In the genomic region with DNA sequence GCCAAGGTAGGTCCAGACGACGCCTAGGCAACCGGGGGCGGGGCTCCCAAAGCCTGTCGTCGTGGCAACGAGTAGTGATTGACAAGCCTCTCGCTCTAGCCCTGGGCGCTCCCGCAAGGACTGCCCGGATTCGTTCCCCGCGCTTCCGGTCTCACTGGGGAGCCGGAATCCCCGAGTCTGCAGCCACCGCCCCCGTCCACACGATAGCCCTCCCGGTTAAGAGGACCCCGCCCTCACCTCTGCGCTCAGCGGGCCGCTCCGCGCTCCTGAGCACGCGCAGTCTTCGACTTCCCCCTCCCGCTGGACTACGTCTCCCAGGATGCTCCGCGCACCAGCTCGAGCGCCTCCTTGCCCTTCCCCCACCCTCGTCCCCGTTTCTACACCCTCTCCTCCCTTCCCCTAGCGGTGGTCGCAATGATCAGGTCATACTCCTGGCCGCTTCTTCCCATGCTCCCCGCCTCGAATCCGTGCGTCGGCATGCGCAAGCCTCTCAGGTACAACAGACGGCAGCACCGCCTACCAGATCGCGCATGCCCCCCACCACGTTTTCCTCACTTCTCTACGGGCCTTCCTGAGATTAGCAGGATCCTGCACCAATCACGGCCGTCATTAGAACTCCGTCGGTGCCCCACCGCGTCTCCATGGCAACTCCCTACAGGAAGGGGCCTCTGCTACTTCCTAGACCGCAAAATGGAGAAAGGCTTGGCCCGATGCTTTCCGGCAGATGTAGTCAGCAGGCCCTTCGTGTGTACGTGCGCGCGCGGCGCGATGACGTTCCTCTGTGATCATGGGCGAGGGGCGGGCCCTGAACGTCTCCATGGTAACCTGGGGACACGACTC, we compare ENCODE assay signal across 8 cellular contexts. TPM values are rescaled to one million over a fixed set of nuclear protein-coding genes. Genes with fewer than 3 reads are reported as not detected.
DNase-seq lines count a peak whose midpoint lies in the region; ATAC-seq, FAIRE-seq and TF ChIP-seq lines count a peak whose summit lies in the region.

A gene (minus strand): TSS at position 518 of the 840 bp plus-strand sequence. CDS start 1,946 bp downstream, outside the sequence.

- H3K36me3 ChIP-seq in colonic mucosa (no peaks in the 10 kb centered on the region), HepG2 (replicated peaks in 1 of 2; ENCODE audit: control insufficient read depth in 1 of 2, insufficient read depth in 2 of 2, low read length in 2 of 2) (no peaks in the 10 kb centered on the region; a peak in 2 of 5 replicates)

- intact Hi-C loops in colonic mucosa (cut with DNase I) (no loop called here), HepG2 (cut with micrococcal nuclease; ENCODE audit: unreplicated experiment) (no loop called here)

- peak within 1 kb of the TSS; percentile 99 for H3K4me3 Mint-ChIP-seq in WTC11

- no peak; the same call in 1 of the 2 replicates for TF ChIP-seq RAD21 in HepG2 (CRISPR knock-in tag; IDR thresholded peaks at IDR 0.05)

- DNase-seq in activated naive CD4-positive, alpha-beta T cell treated with Interleukin-2 at 50 U/mL for 16 hours, result peak; percentile 100
- no peak for DNase-seq in activated naive CD4-positive, alpha-beta T cell (lab: John Stamatoyannopoulos, UW)
- DNase-seq in WTC11 (ENCODE audit: low spot score) (peak; percentile 99), colonic mucosa (peak; percentile 99), HepG2 (ENCODE audit: low spot score) (peak; percentile 99), amygdala (lab: John Stamatoyannopoulos, UW) (no peak)
- DNase-seq in stimulated activated CD4-positive, alpha-beta T cell treated with anti-CD3 and anti-CD28 coated beads, Interleukin-4, amount 100 ng/mL, for 4 hours, result peak; percentile 99 to 100

- FAIRE-seq in HepG2 (lab: Jason Lieb, UNC), result peak; percentile 93

- BruUV-seq in HepG2 (replicated peaks; lab: Mats Ljungman, UMichigan), result no TSS peak

- no peaks in the 10 kb centered on the region for H3K9me3 Mint-ChIP-seq in WTC11

- under 1% methylated on average over 38 of the region's 75 CpGs for WGBS in HepG2 (ENCODE audit: low lambda C conversion rate)

- peak; percentile 23 to 59; a peak in 2 of 4 replicates for TF ChIP-seq POLR2A in HepG2 (IDR thresholded peaks at IDR 0.05; ENCODE audit: insufficient read depth in 1 of 2, low read depth in 2 of 2, low read length in 2 of 2)

- H3K27ac ChIP-seq in colonic mucosa (peak within 1 kb of the TSS; percentile 93), HepG2 (ENCODE audit: extremely low read length, insufficient read depth, low read length) (peak within 1 kb of the TSS; percentile 93)

- H3K9ac ChIP-seq in colonic mucosa (ENCODE audit: low read depth in 2 of 2, low read length in 2 of 2) (peak within 1 kb of the TSS; percentile 64 to 91), HepG2 (ENCODE audit: insufficient read depth, low read depth, low read length) (peak within 1 kb of the TSS; percentile 89)

- no peak within 1 kb of the TSS for H2AFZ ChIP-seq in HepG2 (ENCODE audit: low read length)

- H3K79me2 ChIP-seq in HepG2 (ENCODE audit: insufficient read depth, low read length), result peaks cover 4% of the 10 kb centered on the region

- ATAC-seq in HG03280 (IDR thresholded peaks at IDR 0.05; ENCODE audit: unreplicated experiment) (peak; percentile 57), WTC11 (peak; percentile 68), HepG2 (peak; percentile 74)

- H3K4me2 ChIP-seq in HepG2 (ENCODE audit: low read depth, low read length), result peak within 1 kb of the TSS; percentile 91

- TF ChIP-seq CTCF in WTC11 (IDR thresholded peaks at IDR 0.05) (no peak), colonic mucosa (IDR thresholded peaks at IDR 0.05) (no peak), HepG2 (CRISPR knock-in tag; IDR thresholded peaks at IDR 0.05) (peak; percentile 50)

- H3K4me1 Mint-ChIP-seq in WTC11, result peaks cover 17% of the 10 kb centered on the region

- H3K9me3 ChIP-seq in colonic mucosa, result no peaks in the 10 kb centered on the region
- no peaks in the 10 kb centered on the region for H3K9me3 ChIP-seq in HepG2 (ENCODE audit: low read length)

- H3K4me1 ChIP-seq in colonic mucosa (peaks cover 5% of the 10 kb centered on the region), HepG2 (ENCODE audit: insufficient read depth, low read length) (peaks cover 24% of the 10 kb centered on the region)

- POLR2A ChIA-PET in WTC11 (lab: Charles Lee), result interaction anchor here (0.6 to 0.9 kb wide), 3 partner anchors 11 to 53 kb away, joined by 4 to 6 read pairs (median 4); a partner anchor contains a TSS
- POLR2A ChIA-PET in HepG2 (lab: Yijun Ruan, JAX), result interaction anchor here (0.6 to 3.0 kb wide), 6 partner anchors 14 to 61 kb away, joined by 3 to 36 read pairs (median 4); a partner anchor contains a TSS

- TF ChIP-seq EP300 in HepG2 (IDR thresholded peaks at IDR 0.05; ENCODE audit: low read depth in 2 of 2, low read length in 2 of 2) (peak in 1 of 2 experiments; percentile 44; a peak in 1 of 4 replicates), HepG2 (CRISPR knock-in tag; IDR thresholded peaks at IDR 0.05; ENCODE audit: borderline replicate concordance) (peak; percentile 65)

- no peaks in the 10 kb centered on the region for H3K27me3 Mint-ChIP-seq in WTC11 (ENCODE audit: low read depth)

- H3K4me3 ChIP-seq in colonic mucosa (peak within 1 kb of the TSS; percentile 44), HepG2 (replicated peaks in 1 of 3; ENCODE audit: insufficient read depth in 1 of 3, low read depth in 2 of 3, low read length in 3 of 3) (peak within 1 kb of the TSS; percentile 80 to 86 (median 82))

- H3K27ac Mint-ChIP-seq in WTC11, result peak within 1 kb of the TSS; percentile 100

- in situ Hi-C loops in HepG2 (cut with HindIII; ENCODE audit: extremely low pct_ligation_motif_present, low pct_unique_long_range_greater_than_20kb), result no loop called here

- H4K20me1 ChIP-seq in HepG2 (ENCODE audit: insufficient read depth, low read length), result no peaks in the 10 kb centered on the region

- CTCF ChIA-PET in WTC11 (lab: Charles Lee) (interaction anchor here (1.9 kb wide), 1 partner anchor 8 kb away, joined by 8 read pairs; no protein-coding TSS in a partner anchor), HepG2 (lab: Yijun Ruan, JAX; ENCODE audit: low intra/inter-chr PET ratio, low total read pairs) (no interaction called here)

- H3K27me3 ChIP-seq in colonic mucosa (no peaks in the 10 kb centered on the region), HepG2 (ENCODE audit: control insufficient read depth in 1 of 2, insufficient read depth in 2 of 2, low read length in 2 of 2) (no peaks in the 10 kb centered on the region)

- peaks cover 12% of the 10 kb centered on the region; the same call in 1 of the 2 replicates for H3K36me3 Mint-ChIP-seq in WTC11

TF ChIP-seq in WTC11, 78 proteins besides CTCF, POLR2A, EP300 and RAD21 (continues in another document):
- TF ChIP-seq, protein P1, sequence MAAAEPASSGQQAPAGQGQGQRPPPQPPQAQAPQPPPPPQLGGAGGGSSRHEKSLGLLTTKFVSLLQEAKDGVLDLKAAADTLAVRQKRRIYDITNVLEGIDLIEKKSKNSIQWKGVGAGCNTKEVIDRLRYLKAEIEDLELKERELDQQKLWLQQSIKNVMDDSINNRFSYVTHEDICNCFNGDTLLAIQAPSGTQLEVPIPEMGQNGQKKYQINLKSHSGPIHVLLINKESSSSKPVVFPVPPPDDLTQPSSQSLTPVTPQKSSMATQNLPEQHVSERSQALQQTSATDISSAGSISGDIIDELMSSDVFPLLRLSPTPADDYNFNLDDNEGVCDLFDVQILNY (CRISPR knock-in tag; IDR thresholded peaks at IDR 0.05), result no peak

TF ChIP-seq in HepG2, 621 proteins besides CTCF, POLR2A, EP300 and RAD21 (continues in another document):
- peak; percentile 42 for TF ChIP-seq SUZ12 (IDR thresholded peaks at IDR 0.05; ENCODE audit: low read depth, low read length)
- TF ChIP-seq CENPX (CRISPR knock-in tag; IDR thresholded peaks at IDR 0.05), result no peak
- TF ChIP-seq, protein P2, sequence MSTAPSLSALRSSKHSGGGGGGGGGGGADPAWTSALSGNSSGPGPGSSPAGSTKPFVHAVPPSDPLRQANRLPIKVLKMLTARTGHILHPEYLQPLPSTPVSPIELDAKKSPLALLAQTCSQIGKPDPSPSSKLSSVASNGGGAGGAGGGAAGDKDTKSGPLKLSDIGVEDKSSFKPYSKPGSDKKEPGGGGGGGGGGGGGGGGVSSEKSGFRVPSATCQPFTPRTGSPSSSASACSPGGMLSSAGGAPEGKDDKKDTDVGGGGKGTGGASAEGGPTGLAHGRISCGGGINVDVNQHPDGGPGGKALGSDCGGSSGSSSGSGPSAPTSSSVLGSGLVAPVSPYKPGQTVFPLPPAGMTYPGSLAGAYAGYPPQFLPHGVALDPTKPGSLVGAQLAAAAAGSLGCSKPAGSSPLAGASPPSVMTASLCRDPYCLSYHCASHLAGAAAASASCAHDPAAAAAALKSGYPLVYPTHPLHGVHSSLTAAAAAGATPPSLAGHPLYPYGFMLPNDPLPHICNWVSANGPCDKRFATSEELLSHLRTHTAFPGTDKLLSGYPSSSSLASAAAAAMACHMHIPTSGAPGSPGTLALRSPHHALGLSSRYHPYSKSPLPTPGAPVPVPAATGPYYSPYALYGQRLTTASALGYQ (CRISPR knock-in tag; IDR thresholded peaks at IDR 0.05), result no peak
- TF ChIP-seq GLI4 (CRISPR knock-in tag; IDR thresholded peaks at IDR 0.05; ENCODE audit: borderline replicate concordance), result peak; percentile 63; the same call in 1 of the 2 replicates

RNA-seq across cellular contexts. Expression of the gene that starts here (rescaled TPM):
- total RNA-seq in WTC11 (2021) (22.2 to 26.2 TPM (median 23.9 TPM) in 3 replicates), colonic mucosa (10 to 100 TPM; 19.3 to 39.2 TPM), HepG2 (2016; rRNA removed; fragmentation: Illumina TruSeq; extraction: Trizol) (1.3 and 3.1 TPM in 2 replicates)
- 0.97 and 1.1 TPM in 2 replicates for total RNA-seq in HepG2 (2016; cell fraction: cytosol; rRNA removed; fragmentation: Illumina TruSeq; extraction: Trizol; ENCODE audit: low read depth)
- 1.0 and 3.4 TPM in 2 replicates for total RNA-seq in HepG2 (2016; cell fraction: insoluble cytoplasmic fraction; rRNA removed; fragmentation: Illumina TruSeq; extraction: Trizol)
- 1.1 and 1.4 TPM in 2 replicates for total RNA-seq in HepG2 (2016; cell fraction: membrane; rRNA removed; fragmentation: Illumina TruSeq; extraction: Trizol)
- 3.8 and 4.3 TPM in 2 replicates for total RNA-seq in HepG2 (2016; cell fraction: nucleus; rRNA removed; fragmentation: Illumina TruSeq; extraction: Trizol)
- 8.1 and 10.0 TPM in 2 replicates for polyA plus RNA-seq in HepG2 (2011; rRNA removed)
- 3.4 and 6.6 TPM in 2 replicates for polyA plus RNA-seq in HepG2 (2011; cell fraction: cytosol; rRNA removed)
- polyA plus RNA-seq in HepG2 (2011; cell fraction: nucleus; rRNA removed), result 73.5 and 84.6 TPM in 2 replicates
- 4.8 and 6.6 TPM in 2 replicates for polyA plus RNA-seq in HepG2 (2012)
- polyA plus RNA-seq in HepG2 (2016; cell fraction: cytosol; fragmentation: Illumina TruSeq; extraction: Trizol; ENCODE audit: low read depth), result 0.12 and 0.23 TPM in 2 replicates
- polyA plus RNA-seq in HepG2 (2016; cell fraction: insoluble cytoplasmic fraction; fragmentation: Illumina TruSeq; extraction: Trizol; ENCODE audit: low read depth), result 1.3 and 1.5 TPM in 2 replicates
- polyA plus RNA-seq in HepG2 (2016; cell fraction: membrane; fragmentation: Illumina TruSeq; extraction: Trizol; ENCODE audit: low read depth), result 0.18 and 0.57 TPM in 2 replicates
- polyA plus RNA-seq in HepG2 (2016; cell fraction: nucleus; fragmentation: Illumina TruSeq; extraction: Trizol; ENCODE audit: insufficient read depth, low read depth), result 15.9 and 16.0 TPM in 2 replicates
- 12.8 and 32.3 TPM in 2 replicates for polyA minus RNA-seq in HepG2 (2011; rRNA and poly(A)+ RNA removed; ENCODE audit: low replicate concordance)
- 1.9 and 3.2 TPM in 2 replicates for polyA minus RNA-seq in HepG2 (2011; cell fraction: cytosol; rRNA and poly(A)+ RNA removed)
- polyA minus RNA-seq in HepG2 (2011; cell fraction: nucleus; rRNA and poly(A)+ RNA removed), result 11.1 and 11.8 TPM in 2 replicates

Comparison
In these comparisons a context has a peak if more than half of its experiments do, and no peak if none do; other contexts are left out.
1. DNase-seq: peak in activated naive CD4-positive, alpha-beta T cell treated with Interleukin-2 at 50 U/mL for 16 hours (single experiment), WTC11 (single experiment), colonic mucosa (single experiment), HepG2 (single experiment) and stimulated activated CD4-positive, alpha-beta T cell treated with anti-CD3 and anti-CD28 coated beads, Interleukin-4, amount 100 ng/mL, for 4 hours (2 of 2); none in activated naive CD4-positive, alpha-beta T cell (0 of 4) and amygdala (0 of 56).
2. Peak in every context shown above with its lines, with median percentiles within 50 percentile points of each other: ATAC-seq.